3 cellular contexts compared by ENCODE assay signal in the genomic region with DNA sequence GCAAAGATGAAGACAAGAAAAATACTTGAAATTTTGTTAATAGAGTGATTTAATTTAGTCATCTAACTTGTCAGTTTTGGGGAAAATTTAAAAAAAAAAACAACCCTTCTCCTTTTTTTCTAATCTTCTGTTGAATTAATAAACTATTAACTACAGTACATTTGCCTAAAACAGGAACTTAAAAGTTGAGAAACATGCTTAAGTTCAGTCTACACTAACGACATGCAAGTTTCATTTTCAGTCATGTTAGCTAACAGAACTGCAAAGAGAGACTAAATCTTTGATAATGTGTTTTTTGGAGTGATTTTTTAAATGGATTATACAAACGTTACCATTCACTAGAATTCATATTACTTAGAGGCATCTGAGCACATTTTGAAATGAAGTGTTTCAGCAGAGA.
TF ChIP-seq lines count a peak whose summit lies in the region.

No MANE protein-coding gene starts in this region.

TF ChIP-seq in liver, 16 proteins besides CTCF, POLR2A, EP300 and RAD21 (continued from another document):
- TF ChIP-seq ZBTB33 (IDR thresholded peaks at IDR 0.05): no peak
- no peak for TF ChIP-seq TAF1 (conservative IDR thresholded peaks at IDR 0.05)
- no peak for TF ChIP-seq YY1 (IDR thresholded peaks at IDR 0.05)
- TF ChIP-seq, protein P1, sequence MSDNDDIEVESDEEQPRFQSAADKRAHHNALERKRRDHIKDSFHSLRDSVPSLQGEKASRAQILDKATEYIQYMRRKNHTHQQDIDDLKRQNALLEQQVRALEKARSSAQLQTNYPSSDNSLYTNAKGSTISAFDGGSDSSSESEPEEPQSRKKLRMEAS (IDR thresholded peaks at IDR 0.05): no peak
- TF ChIP-seq, protein P2, sequence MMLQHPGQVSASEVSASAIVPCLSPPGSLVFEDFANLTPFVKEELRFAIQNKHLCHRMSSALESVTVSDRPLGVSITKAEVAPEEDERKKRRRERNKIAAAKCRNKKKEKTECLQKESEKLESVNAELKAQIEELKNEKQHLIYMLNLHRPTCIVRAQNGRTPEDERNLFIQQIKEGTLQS (IDR thresholded peaks at IDR 0.05): no peak
- no peak for TF ChIP-seq FOXA1 (IDR thresholded peaks at IDR 0.05)
- no peak for TF ChIP-seq RXRA (IDR thresholded peaks at IDR 0.05)
- TF ChIP-seq HNF4A (conservative IDR thresholded peaks at IDR 0.05): no peak
- no peak for TF ChIP-seq HNF4G (IDR thresholded peaks at IDR 0.05)
- no peak for TF ChIP-seq JUND (IDR thresholded peaks at IDR 0.05)
- no peak for TF ChIP-seq SP1 (IDR thresholded peaks at IDR 0.05)
- TF ChIP-seq NR2F2 (IDR thresholded peaks at IDR 0.05): no peak
- TF ChIP-seq GABPA (IDR thresholded peaks at IDR 0.05 in 1 of 2, conservative IDR thresholded peaks at IDR 0.05 in 1 of 2): no peak
- TF ChIP-seq REST (IDR thresholded peaks at IDR 0.05): no peak
- TF ChIP-seq FOXA2 (IDR thresholded peaks at IDR 0.05): no peak

TF ChIP-seq in HepG2, 621 proteins besides CTCF, POLR2A, EP300 and RAD21 (continued from another document):
- no peak for TF ChIP-seq ZNF558 (CRISPR knock-in tag; IDR thresholded peaks at IDR 0.05; ENCODE audit: borderline replicate concordance)
- TF ChIP-seq, protein P3, sequence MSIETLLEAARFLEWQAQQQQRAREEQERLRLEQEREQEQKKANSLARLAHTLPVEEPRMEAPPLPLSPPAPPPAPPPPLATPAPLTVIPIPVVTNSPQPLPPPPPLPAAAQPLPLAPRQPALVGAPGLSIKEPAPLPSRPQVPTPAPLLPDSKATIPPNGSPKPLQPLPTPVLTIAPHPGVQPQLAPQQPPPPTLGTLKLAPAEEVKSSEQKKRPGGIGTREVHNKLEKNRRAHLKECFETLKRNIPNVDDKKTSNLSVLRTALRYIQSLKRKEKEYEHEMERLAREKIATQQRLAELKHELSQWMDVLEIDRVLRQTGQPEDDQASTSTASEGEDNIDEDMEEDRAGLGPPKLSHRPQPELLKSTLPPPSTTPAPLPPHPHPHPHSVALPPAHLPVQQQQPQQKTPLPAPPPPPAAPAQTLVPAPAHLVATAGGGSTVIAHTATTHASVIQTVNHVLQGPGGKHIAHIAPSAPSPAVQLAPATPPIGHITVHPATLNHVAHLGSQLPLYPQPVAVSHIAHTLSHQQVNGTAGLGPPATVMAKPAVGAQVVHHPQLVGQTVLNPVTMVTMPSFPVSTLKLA (IDR thresholded peaks at IDR 0.05): no peak
- TF ChIP-seq ZBTB42 (CRISPR knock-in tag; IDR thresholded peaks at IDR 0.05): no peak
- no peak for TF ChIP-seq CC2D1A (CRISPR knock-in tag; IDR thresholded peaks at IDR 0.05)
- no peak for TF ChIP-seq ZBTB21 (CRISPR knock-in tag; IDR thresholded peaks at IDR 0.05)
- TF ChIP-seq PLRG1 (conservative IDR thresholded peaks at IDR 0.05): no peak
- TF ChIP-seq KLF16 (CRISPR knock-in tag; IDR thresholded peaks at IDR 0.05): no peak
- no peak for TF ChIP-seq PAWR (CRISPR knock-in tag; IDR thresholded peaks at IDR 0.05; ENCODE audit: borderline replicate concordance)
- TF ChIP-seq STAT6 (CRISPR knock-in tag; IDR thresholded peaks at IDR 0.05; ENCODE audit: borderline replicate concordance): no peak
- TF ChIP-seq ZKSCAN8 (CRISPR knock-in tag; IDR thresholded peaks at IDR 0.05; ENCODE audit: borderline replicate concordance): no peak
- TF ChIP-seq THRA (CRISPR knock-in tag; IDR thresholded peaks at IDR 0.05; ENCODE audit: borderline replicate concordance): no peak

TF ChIP-seq in WTC11, 78 proteins besides CTCF, POLR2A, EP300 and RAD21 (continued from another document):
- TF ChIP-seq, protein P4, sequence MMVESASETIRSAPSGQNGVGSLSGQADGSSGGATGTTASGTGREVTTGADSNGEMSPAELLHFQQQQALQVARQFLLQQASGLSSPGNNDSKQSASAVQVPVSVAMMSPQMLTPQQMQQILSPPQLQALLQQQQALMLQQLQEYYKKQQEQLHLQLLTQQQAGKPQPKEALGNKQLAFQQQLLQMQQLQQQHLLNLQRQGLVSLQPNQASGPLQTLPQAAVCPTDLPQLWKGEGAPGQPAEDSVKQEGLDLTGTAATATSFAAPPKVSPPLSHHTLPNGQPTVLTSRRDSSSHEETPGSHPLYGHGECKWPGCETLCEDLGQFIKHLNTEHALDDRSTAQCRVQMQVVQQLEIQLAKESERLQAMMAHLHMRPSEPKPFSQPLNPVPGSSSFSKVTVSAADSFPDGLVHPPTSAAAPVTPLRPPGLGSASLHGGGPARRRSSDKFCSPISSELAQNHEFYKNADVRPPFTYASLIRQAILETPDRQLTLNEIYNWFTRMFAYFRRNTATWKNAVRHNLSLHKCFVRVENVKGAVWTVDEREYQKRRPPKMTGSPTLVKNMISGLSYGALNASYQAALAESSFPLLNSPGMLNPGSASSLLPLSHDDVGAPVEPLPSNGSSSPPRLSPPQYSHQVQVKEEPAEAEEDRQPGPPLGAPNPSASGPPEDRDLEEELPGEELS (CRISPR knock-in tag; IDR thresholded peaks at IDR 0.05): no peak
- TF ChIP-seq ZNF121 (CRISPR knock-in tag; IDR thresholded peaks at IDR 0.05): no peak
- TF ChIP-seq ZNF671 (CRISPR knock-in tag; IDR thresholded peaks at IDR 0.05): no peak
- TF ChIP-seq MYBL2 (CRISPR knock-in tag; IDR thresholded peaks at IDR 0.05): no peak
- TF ChIP-seq ZNF219 (CRISPR knock-in tag; IDR thresholded peaks at IDR 0.05; ENCODE audit: borderline replicate concordance): no peak
- TF ChIP-seq NFYB (CRISPR knock-in tag; conservative IDR thresholded peaks at IDR 0.05; ENCODE audit: low read depth): no peak
- TF ChIP-seq, protein P5, sequence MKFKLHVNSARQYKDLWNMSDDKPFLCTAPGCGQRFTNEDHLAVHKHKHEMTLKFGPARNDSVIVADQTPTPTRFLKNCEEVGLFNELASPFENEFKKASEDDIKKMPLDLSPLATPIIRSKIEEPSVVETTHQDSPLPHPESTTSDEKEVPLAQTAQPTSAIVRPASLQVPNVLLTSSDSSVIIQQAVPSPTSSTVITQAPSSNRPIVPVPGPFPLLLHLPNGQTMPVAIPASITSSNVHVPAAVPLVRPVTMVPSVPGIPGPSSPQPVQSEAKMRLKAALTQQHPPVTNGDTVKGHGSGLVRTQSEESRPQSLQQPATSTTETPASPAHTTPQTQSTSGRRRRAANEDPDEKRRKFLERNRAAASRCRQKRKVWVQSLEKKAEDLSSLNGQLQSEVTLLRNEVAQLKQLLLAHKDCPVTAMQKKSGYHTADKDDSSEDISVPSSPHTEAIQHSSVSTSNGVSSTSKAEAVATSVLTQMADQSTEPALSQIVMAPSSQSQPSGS (CRISPR knock-in tag; IDR thresholded peaks at IDR 0.05; ENCODE audit: borderline replicate concordance, low read depth): no peak
- TF ChIP-seq, protein P6, sequence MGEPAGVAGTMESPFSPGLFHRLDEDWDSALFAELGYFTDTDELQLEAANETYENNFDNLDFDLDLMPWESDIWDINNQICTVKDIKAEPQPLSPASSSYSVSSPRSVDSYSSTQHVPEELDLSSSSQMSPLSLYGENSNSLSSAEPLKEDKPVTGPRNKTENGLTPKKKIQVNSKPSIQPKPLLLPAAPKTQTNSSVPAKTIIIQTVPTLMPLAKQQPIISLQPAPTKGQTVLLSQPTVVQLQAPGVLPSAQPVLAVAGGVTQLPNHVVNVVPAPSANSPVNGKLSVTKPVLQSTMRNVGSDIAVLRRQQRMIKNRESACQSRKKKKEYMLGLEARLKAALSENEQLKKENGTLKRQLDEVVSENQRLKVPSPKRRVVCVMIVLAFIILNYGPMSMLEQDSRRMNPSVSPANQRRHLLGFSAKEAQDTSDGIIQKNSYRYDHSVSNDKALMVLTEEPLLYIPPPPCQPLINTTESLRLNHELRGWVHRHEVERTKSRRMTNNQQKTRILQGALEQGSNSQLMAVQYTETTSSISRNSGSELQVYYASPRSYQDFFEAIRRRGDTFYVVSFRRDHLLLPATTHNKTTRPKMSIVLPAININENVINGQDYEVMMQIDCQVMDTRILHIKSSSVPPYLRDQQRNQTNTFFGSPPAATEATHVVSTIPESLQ (CRISPR knock-in tag; IDR thresholded peaks at IDR 0.05): no peak
- no peak for TF ChIP-seq IRF1 (CRISPR knock-in tag; IDR thresholded peaks at IDR 0.05)
- no peak for TF ChIP-seq ELF4 (CRISPR knock-in tag; IDR thresholded peaks at IDR 0.05; ENCODE audit: low read depth)
- TF ChIP-seq CBFB (CRISPR knock-in tag; IDR thresholded peaks at IDR 0.05; ENCODE audit: low read depth): no peak
- TF ChIP-seq STAT6 (CRISPR knock-in tag; conservative IDR thresholded peaks at IDR 0.05; ENCODE audit: low read depth): no peak
- TF ChIP-seq OVOL2 (CRISPR knock-in tag; IDR thresholded peaks at IDR 0.05; ENCODE audit: borderline replicate concordance): no peak
- TF ChIP-seq JAZF1 (CRISPR knock-in tag; IDR thresholded peaks at IDR 0.05): no peak
